Comparison of ENCODE assay signal across 8 cellular contexts in the genomic region with DNA sequence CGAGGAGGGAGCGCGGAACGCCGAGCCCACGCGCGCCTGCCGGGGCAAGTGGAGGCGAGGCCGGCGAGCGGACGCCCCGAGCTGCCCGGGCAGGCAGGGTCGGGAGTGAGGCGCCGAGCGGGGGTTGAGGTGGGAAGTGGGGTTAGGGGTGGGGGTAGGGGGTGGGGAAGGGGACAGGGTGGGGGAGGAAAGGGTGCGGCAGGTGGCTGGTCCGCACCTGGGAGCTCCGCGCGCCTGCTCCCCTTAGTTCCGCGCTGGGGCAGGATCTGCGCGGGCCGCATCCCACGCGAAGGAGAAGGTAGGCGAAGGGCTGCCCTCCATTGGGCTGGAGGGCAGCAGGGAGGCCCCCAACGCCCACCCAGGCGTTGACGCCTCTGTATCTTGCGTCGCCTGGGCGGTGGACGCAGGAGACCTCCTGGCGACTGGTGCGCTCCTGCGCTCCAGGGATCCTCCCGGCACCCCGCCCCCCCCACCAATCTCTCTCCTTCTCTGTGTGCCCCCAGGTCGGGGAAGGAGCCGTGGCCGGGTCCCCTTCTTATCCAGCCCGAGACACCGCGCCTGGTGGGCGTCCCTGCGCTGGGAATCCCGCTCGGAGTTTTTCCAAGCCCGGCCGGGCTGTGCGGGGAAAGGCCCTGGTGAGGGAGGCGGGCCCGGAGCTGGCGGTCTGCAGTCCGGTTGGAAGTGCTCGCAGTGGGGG. TPM values are rescaled to one million over a fixed set of nuclear protein-coding genes. Genes with fewer than 3 reads are reported as not detected.
DNase-seq lines count a peak whose midpoint lies in the region; ATAC-seq and TF ChIP-seq lines count a peak whose summit lies in the region.

No MANE protein-coding gene starts in this region.

- no peaks in the 10 kb centered on the region for H3K36me3 ChIP-seq in GM06990 (ENCODE audit: control insufficient read depth, insufficient read depth, low read length)
- H3K36me3 ChIP-seq in RWPE2 (ENCODE audit: low read depth) = no peaks in the 10 kb centered on the region
- no peaks in the 10 kb centered on the region for H3K36me3 ChIP-seq in esophagus muscularis mucosa
- no peaks in the 10 kb centered on the region for H3K36me3 ChIP-seq in prostate gland

- H3K4me1 ChIP-seq in RWPE2 (ENCODE audit: insufficient read depth, poor library complexity, severe bottlenecking) (no peaks in the 10 kb centered on the region), esophagus muscularis mucosa (peaks cover 47 to 58% (median 56%) of the 10 kb centered on the region in 4 donors), prostate gland (replicated peaks) (peaks cover 17% of the 10 kb centered on the region)

- no peak overlapping the region for H3K27ac ChIP-seq in RWPE2 (ENCODE audit: poor library complexity, severe bottlenecking)
- no peak overlapping the region for H3K27ac ChIP-seq in esophagus muscularis mucosa (replicated peaks in 1 of 4)
- no peak overlapping the region for H3K27ac ChIP-seq in prostate gland

- 3% methylated on average over 8 of the region's 63 CpGs for WGBS in esophagus muscularis mucosa
- 1% methylated on average over 46 of the region's 63 CpGs for WGBS in prostate gland

- peaks cover 2% of the 10 kb centered on the region; the same call in 1 of the 2 replicates for H3K27me3 ChIP-seq in GM06990 (replicated peaks; ENCODE audit: control insufficient read depth, insufficient read depth, low read length)
- peaks cover 69% of the 10 kb centered on the region for H3K27me3 ChIP-seq in RWPE2 (ENCODE audit: insufficient read depth, poor library complexity, severe bottlenecking)
- peaks cover 10 to 70% (median 55%) of the 10 kb centered on the region in 4 donors for H3K27me3 ChIP-seq in esophagus muscularis mucosa
- H3K27me3 ChIP-seq in prostate gland (replicated peaks; ENCODE audit: insufficient read depth) = peaks cover 4% of the 10 kb centered on the region

- TF ChIP-seq POLR2A in esophagus muscularis mucosa (IDR thresholded peaks at IDR 0.05; ENCODE audit: low read depth) (no peak), prostate gland (IDR thresholded peaks at IDR 0.05) (no peak)

- H3K4me3 ChIP-seq in GM06990 (replicated peaks; ENCODE audit: low read depth, low read length) (peak overlapping the region; percentile 42), RWPE2 (ENCODE audit: severe bottlenecking) (peak overlapping the region; percentile 18), esophagus muscularis mucosa (peak overlapping the region; percentile 46 to 57 (median 48)), prostate gland (peak overlapping the region; percentile 10 to 20)

- intact Hi-C loops in esophagus muscularis mucosa (cut with DNase I) = no loop called here
- intact Hi-C loops in prostate gland (cut with DNase I) = no loop called here

- no peak for TF ChIP-seq EP300 in esophagus muscularis mucosa (IDR thresholded peaks at IDR 0.05)

- TF ChIP-seq CTCF in GM06990 (IDR thresholded peaks at IDR 0.05; ENCODE audit: insufficient read depth, low read length, poor library complexity, severe bottlenecking) = no peak
- TF ChIP-seq CTCF in RWPE2 (IDR thresholded peaks at IDR 0.05; ENCODE audit: poor library complexity, severe bottlenecking) = no peak
- no peak for TF ChIP-seq CTCF in esophagus muscularis mucosa (IDR thresholded peaks at IDR 0.05)
- no peak for TF ChIP-seq CTCF in prostate gland (IDR thresholded peaks at IDR 0.05)

- DNase-seq in GM06990 (ENCODE audit: extremely low read depth, insufficient read length) (no peak), RWPE2 (ENCODE audit: low spot score) (no peak), esophagus muscularis mucosa (ENCODE audit: extremely low spot score) (no peak), prostate gland (ENCODE audit: low spot score) (no peak), midbrain (lab: John Stamatoyannopoulos, UW) (no peak), NCI-H510A (lab: John Stamatoyannopoulos, UW) (no peak), SHP77 (lab: John Stamatoyannopoulos, UW) (no peak)

- H3K9me3 ChIP-seq in RWPE2 (ENCODE audit: severe bottlenecking) = no peaks in the 10 kb centered on the region
- H3K9me3 ChIP-seq in esophagus muscularis mucosa = no peaks in the 10 kb centered on the region
- no peaks in the 10 kb centered on the region for H3K9me3 ChIP-seq in prostate gland

- ATAC-seq in RWPE2 (ENCODE audit: low read depth) = 0 out of 3 replicates have a peak, but pooled peaks have one; percentile 13
- no peak for ATAC-seq in HG02763 (IDR thresholded peaks at IDR 0.05; ENCODE audit: unreplicated experiment)

RNA-seq across cellular contexts. Expression of a gene that starts 51.3 kb away (rescaled TPM):
- total RNA-seq in esophagus muscularis mucosa = 10 to 100 TPM; 38.2 to 69.9 (median 60.1) TPM
- 10 to 100 TPM; 51.0 to 57.4 TPM for total RNA-seq in prostate gland
